ENCODE assay signal across 10 cellular contexts in genomic region chr21:33949516-33950424, GRCh38. TPM values are rescaled to one million over a fixed set of nuclear protein-coding genes. Genes with fewer than 3 reads are reported as not detected.
DNase-seq lines count a peak whose midpoint lies in the region; ATAC-seq and TF ChIP-seq lines count a peak whose summit lies in the region.
"Had no signal": no experiment of that assay in that cellular context is flagged by ENCODE, and none has a peak within 500 bp of the region (broad histone marks: within the 10 kb centered on the region; RNA-seq: fewer than 3 reads in every experiment).

No MANE protein-coding gene starts in this region.

- H3K4me3 Mint-ChIP-seq in IgD-negative memory B cell (peak overlapping the region in 2 of 4 donors; percentile 85 to 90), nephron (no peak overlapping the region)
- H3K4me3 Mint-ChIP-seq in activated T-helper 2 cell treated with anti-CD3 and anti-CD28 coated beads, Interferon-gamma antibody, Interleukin-2, Interleukin-4, amounts not matched to agents 10 μg/mL and 5 μg/mL and 100 μg/mL, durations not matched to agents 14 hours and 24 hours and 36 hours (ENCODE audit: low read depth) = peak overlapping the region; percentile 71

- peak overlapping the region; percentile 96 to 99 (median 97) for H3K27ac Mint-ChIP-seq in IgD-negative memory B cell
- peak overlapping the region; percentile 100 for H3K27ac Mint-ChIP-seq in activated T-helper 2 cell treated with anti-CD3 and anti-CD28 coated beads, Interferon-gamma antibody, Interleukin-2, Interleukin-4, amounts not matched to agents 10 μg/mL and 5 μg/mL and 100 μg/mL, durations not matched to agents 14 hours and 24 hours and 36 hours
- H3K27ac Mint-ChIP-seq in nephron = peak overlapping the region; percentile 50 to 85 (median 67)

- no peak for ATAC-seq in GM18517 (IDR thresholded peaks at IDR 0.05; ENCODE audit: unreplicated experiment)
- ATAC-seq: HepG2 had no signal

- peaks cover 63 to 71% (median 67%) of the 10 kb centered on the region in 10 experiments for H3K4me1 ChIP-seq in BLaER1 treated with 17β-estradiol and CSF1 and Interleukin-3, amounts not matched to agents 10 nM and 100 nM

- peaks cover 0 to 4% (median 3%) of the 10 kb centered on the region in 3 donors for H3K9me3 Mint-ChIP-seq in IgD-negative memory B cell
- peaks cover 3% of the 10 kb centered on the region for H3K9me3 Mint-ChIP-seq in activated T-helper 2 cell treated with anti-CD3 and anti-CD28 coated beads, Interferon-gamma antibody, Interleukin-2, Interleukin-4, amounts not matched to agents 10 μg/mL and 5 μg/mL and 100 μg/mL, durations not matched to agents 14 hours and 24 hours and 36 hours
- H3K9me3 Mint-ChIP-seq in nephron = peaks cover 4% of the 10 kb centered on the region

- H3K27ac ChIP-seq in BLaER1 treated with 17β-estradiol and CSF1 and Interleukin-3, amounts not matched to agents 10 nM and 100 nM = peak overlapping the region; percentile 83 to 99 (median 93)
- H3K27ac ChIP-seq: C4-2B had no signal

- peak overlapping the region in 9 of 11 experiments; percentile 63 to 86 (median 80); a peak in 18 of 22 replicates for H3K9ac ChIP-seq in BLaER1 treated with 17β-estradiol and CSF1 and Interleukin-3, amounts not matched to agents 10 nM and 100 nM

- H3K36me3 Mint-ChIP-seq in IgD-negative memory B cell (peaks cover 2% of the 10 kb centered on the region), nephron (ENCODE audit: low read depth) (peaks cover 14% of the 10 kb centered on the region)
- peaks cover 47% of the 10 kb centered on the region for H3K36me3 Mint-ChIP-seq in activated T-helper 2 cell treated with anti-CD3 and anti-CD28 coated beads, Interferon-gamma antibody, Interleukin-2, Interleukin-4, amounts not matched to agents 10 μg/mL and 5 μg/mL and 100 μg/mL, durations not matched to agents 14 hours and 24 hours and 36 hours (ENCODE audit: low read depth)

- peak overlapping the region; percentile 73 to 94 (median 83) for H3K4me2 ChIP-seq in BLaER1 treated with 17β-estradiol and CSF1 and Interleukin-3, amounts not matched to agents 10 nM and 100 nM

- no peaks in the 10 kb centered on the region for H4K20me1 ChIP-seq in BLaER1 treated with 17β-estradiol and CSF1 and Interleukin-3, amounts not matched to agents 10 nM and 100 nM

- DNase-seq in activated T-helper 2 cell treated with anti-CD3 and anti-CD28 coated beads, Interferon-gamma antibody, Interleukin-2, Interleukin-4, amounts not matched to agents 10 μg/mL and 5 μg/mL and 100 μg/mL, durations not matched to agents 14 hours and 24 hours and 36 hours (ENCODE audit: low spot score) = peak; percentile 66
- DNase-seq in anterior cingulate cortex (lab: John Stamatoyannopoulos, UW) (no peak), cardiac septum (ENCODE audit: low spot score) (no peak), HK-2 (ENCODE audit: unreplicated experiment) (no peak)

- H3K27me3 Mint-ChIP-seq in IgD-negative memory B cell = no peaks in the 10 kb centered on the region
- no peaks in the 10 kb centered on the region for H3K27me3 Mint-ChIP-seq in activated T-helper 2 cell treated with anti-CD3 and anti-CD28 coated beads, Interferon-gamma antibody, Interleukin-2, Interleukin-4, amounts not matched to agents 10 μg/mL and 5 μg/mL and 100 μg/mL, durations not matched to agents 14 hours and 24 hours and 36 hours (ENCODE audit: low read depth)
- H3K27me3 Mint-ChIP-seq in nephron (ENCODE audit: low read depth) = no peaks in the 10 kb centered on the region

- H3K4me1 Mint-ChIP-seq in IgD-negative memory B cell (peaks cover 38 to 51% (median 48%) of the 10 kb centered on the region in 3 donors), nephron (peaks cover 18% of the 10 kb centered on the region)
- peaks cover 68% of the 10 kb centered on the region for H3K4me1 Mint-ChIP-seq in activated T-helper 2 cell treated with anti-CD3 and anti-CD28 coated beads, Interferon-gamma antibody, Interleukin-2, Interleukin-4, amounts not matched to agents 10 μg/mL and 5 μg/mL and 100 μg/mL, durations not matched to agents 14 hours and 24 hours and 36 hours (ENCODE audit: low read depth)

- intact Hi-C loops in activated T-helper 2 cell treated with anti-CD3 and anti-CD28 coated beads, Interferon-gamma antibody, Interleukin-2, Interleukin-4, amounts not matched to agents 10 μg/mL and 5 μg/mL and 100 μg/mL, durations not matched to agents 14 hours and 24 hours and 36 hours (cut with micrococcal nuclease) = loop anchor here (2.0 to 5.0 kb wide), 2 partner anchors 17 to 248 kb away; no protein-coding TSS in a partner anchor
- intact Hi-C loops in cardiac septum (cut with DNase I) = no loop called here

- H3K4me3 ChIP-seq in BLaER1 treated with 17β-estradiol and CSF1 and Interleukin-3, amounts not matched to agents 10 nM and 100 nM = peak overlapping the region in 3 of 10 experiments; percentile 2 to 20 (median 12); a peak in 3 of 20 replicates

- no peak for TF ChIP-seq CTCF in nephron (IDR thresholded peaks at IDR 0.05; ENCODE audit: unreplicated experiment in 3 of 3)

- no peaks in the 10 kb centered on the region for H3K36me3 ChIP-seq in BLaER1 treated with 17β-estradiol and CSF1 and Interleukin-3, amounts not matched to agents 10 nM and 100 nM

- peaks cover 2 to 21% (median 12%) of the 10 kb centered on the region in 11 experiments; a peak in 15 of 22 replicates for H3K9me3 ChIP-seq in BLaER1 treated with 17β-estradiol and CSF1 and Interleukin-3, amounts not matched to agents 10 nM and 100 nM (replicated peaks in 1 of 11)

- no peaks in the 10 kb centered on the region for H3K27me3 ChIP-seq in BLaER1 treated with 17β-estradiol and CSF1 and Interleukin-3, amounts not matched to agents 10 nM and 100 nM

RNA-seq across cellular contexts. Expression of gene ATP5PO, which starts 34.2 kb away (rescaled TPM):
- 342 TPM for polyA plus RNA-seq in IgD-negative memory B cell
- 185 and 186 TPM in 2 replicates for total RNA-seq in activated T-helper 2 cell treated with anti-CD3 and anti-CD28 coated beads, Interferon-gamma antibody, Interleukin-2, Interleukin-4, amounts not matched to agents 10 μg/mL and 5 μg/mL and 100 μg/mL, durations not matched to agents 14 hours and 24 hours and 36 hours
- 556 TPM for total RNA-seq in cardiac septum
